Comparison of ENCODE assay signal across 8 cellular contexts in genomic region chr20:33686008-33686983, GRCh38. TPM values are rescaled to one million over a fixed set of nuclear protein-coding genes. Genes with fewer than 3 reads are reported as not detected.
DNase-seq lines count a peak whose midpoint lies in the region; TF ChIP-seq lines count a peak whose summit lies in the region.

E2F1 (minus strand) TSS chr20:33686385; CDS start chr20:33686264, 121 bp downstream.

- DNase-seq in GM06990 (ENCODE audit: extremely low read depth, insufficient read length) = peak; percentile 96
- DNase-seq in HFF-Myc (ENCODE audit: extremely low read depth, low read depth) = peak; percentile 52
- DNase-seq in MV-4-11 (lab: John Stamatoyannopoulos, UW) = peak; percentile 91
- peak; percentile 98 for DNase-seq in SJCRH30
- DNase-seq in activated gamma-delta T cell treated with Interleukin-2 at 50 U/mL for 16 hours = peak; percentile 93
- DNase-seq in foreskin fibroblast = peak; percentile 91 to 98
- peak; percentile 88 for DNase-seq in stromal cell of bone marrow (ENCODE audit: low read depth)

- peak within 1 kb of the TSS; percentile 84 for H3K27ac ChIP-seq in SJCRH30

- H3K36me3 ChIP-seq in GM06990 (ENCODE audit: control insufficient read depth, insufficient read depth, low read length) (no peaks in the 10 kb centered on the region), SJCRH30 (peaks cover 10% of the 10 kb centered on the region), neuron (ENCODE audit: insufficient read depth, low read length) (no peaks in the 10 kb centered on the region)

- H3K4me1 ChIP-seq in SJCRH30 (peaks cover 23% of the 10 kb centered on the region), neuron (ENCODE audit: insufficient read depth, low read length) (peaks cover 24% of the 10 kb centered on the region)

- H2AFZ ChIP-seq in neuron (ENCODE audit: low read depth, low read length) = peak within 1 kb of the TSS; percentile 50

- H3K9me3 ChIP-seq in SJCRH30 (replicated peaks) = no peaks in the 10 kb centered on the region
- H3K9me3 ChIP-seq in neuron (ENCODE audit: low read length) = no peaks in the 10 kb centered on the region

- TF ChIP-seq CTCF in GM06990 (IDR thresholded peaks at IDR 0.05; ENCODE audit: insufficient read depth, low read length, poor library complexity, severe bottlenecking) (peak; percentile 18), HFF-Myc (IDR thresholded peaks at IDR 0.05; ENCODE audit: low read depth, low read length, missing control alignments) (peak; percentile 21), foreskin fibroblast (IDR thresholded peaks at IDR 0.05; ENCODE audit: low read depth, low read length) (peak; percentile 23)

- H3K27me3 ChIP-seq in GM06990 (replicated peaks; ENCODE audit: control insufficient read depth, insufficient read depth, low read length) (no peaks in the 10 kb centered on the region), SJCRH30 (no peaks in the 10 kb centered on the region), neuron (ENCODE audit: insufficient read depth, low read length) (no peaks in the 10 kb centered on the region)

- H3K4me3 ChIP-seq in GM06990 (replicated peaks; ENCODE audit: low read depth, low read length) = peak within 1 kb of the TSS; percentile 71
- peak within 1 kb of the TSS; percentile 54 for H3K4me3 ChIP-seq in HFF-Myc (replicated peaks; ENCODE audit: low read depth, low read length)
- peak within 1 kb of the TSS; percentile 84 for H3K4me3 ChIP-seq in SJCRH30
- peak within 1 kb of the TSS; percentile 41 to 57 for H3K4me3 ChIP-seq in foreskin fibroblast (ENCODE audit: low read depth in 1 of 2, low read length in 2 of 2)
- peak within 1 kb of the TSS; percentile 68 for H3K4me3 ChIP-seq in neuron (ENCODE audit: low read length)

RNA-seq across cellular contexts. Expression of gene E2F1, which starts in this region (rescaled TPM):
- 103 and 112 TPM in 2 replicates for total RNA-seq in SJCRH30 (2014; rRNA removed; shearing (Covaris generic))

Comparison
In these comparisons a context has a peak if more than half of its experiments do, and no peak if none do; other contexts are left out.
1. Peak in every context shown above with its lines: DNase-seq, H3K4me3 ChIP-seq and H3K27ac ChIP-seq.